ENCODE assay signal across 8 cellular contexts in genomic region chr10:11684717-11685645, GRCh38. TPM values are rescaled to one million over a fixed set of nuclear protein-coding genes. Genes with fewer than 3 reads are reported as not detected.
DNase-seq lines count a peak whose midpoint lies in the region; ATAC-seq and TF ChIP-seq lines count a peak whose summit lies in the region.

No MANE protein-coding gene starts in this region.

- H3K36me3 Mint-ChIP-seq in activated T-cell treated with anti-CD3 and anti-CD28 coated beads, Interleukin-2, amount 50 U/mL, for 72 hours (ENCODE audit: insufficient read depth in 2 of 2) = no peaks in the 10 kb centered on the region

- H3K4me3 ChIP-seq in NT2/D1 (ENCODE audit: insufficient read length, low read depth) = no peak overlapping the region
- peak overlapping the region; percentile 10 to 24 for H3K4me3 ChIP-seq in foreskin fibroblast (ENCODE audit: low read depth in 1 of 2, low read length in 2 of 2)
- H3K4me3 ChIP-seq in tibial artery = peak overlapping the region; percentile 17 to 42

- H3K9ac ChIP-seq in NT2/D1 (ENCODE audit: insufficient read length, low read depth) = no peak overlapping the region

- H3K36me3 ChIP-seq in NT2/D1 (ENCODE audit: insufficient read depth, insufficient read length, low read length) = no peaks in the 10 kb centered on the region
- H3K36me3 ChIP-seq in tibial artery = no peaks in the 10 kb centered on the region

- no peaks in the 10 kb centered on the region for H3K4me1 ChIP-seq in NT2/D1 (ENCODE audit: insufficient read depth, insufficient read length)
- H3K4me1 ChIP-seq in tibial artery = peaks cover 0 to 19% (median 7%) of the 10 kb centered on the region in 4 donors

- H3K9me3 ChIP-seq in NT2/D1 (ENCODE audit: insufficient read depth, low read length) (no peaks in the 10 kb centered on the region), tibial artery (no peaks in the 10 kb centered on the region)

- DNase-seq in NT2/D1 (ENCODE audit: low read depth, low spot score) = peak; percentile 18
- DNase-seq in activated T-cell treated with anti-CD3 and anti-CD28 coated beads, Interleukin-2, amount 50 U/mL, for 72 hours = peak; percentile 55 to 71
- peak; percentile 36 to 39 for DNase-seq in foreskin fibroblast
- DNase-seq in omental fat pad (ENCODE audit: low spot score) = peak; percentile 34
- DNase-seq in tibial artery = peak; percentile 78 to 81
- DNase-seq in DMS153 (lab: John Stamatoyannopoulos, UW) = no peak

- peak overlapping the region; percentile 16 to 61 for H3K27ac ChIP-seq in tibial artery

- TF ChIP-seq CTCF in foreskin fibroblast (IDR thresholded peaks at IDR 0.05; ENCODE audit: low read depth, low read length) (no peak), omental fat pad (IDR thresholded peaks at IDR 0.05) (no peak), tibial artery (IDR thresholded peaks at IDR 0.05) (no peak)

- peak overlapping the region; percentile 82 to 87 for H3K4me3 Mint-ChIP-seq in activated T-cell treated with anti-CD3 and anti-CD28 coated beads, Interleukin-2, amount 50 U/mL, for 72 hours

- H3K4me1 Mint-ChIP-seq in activated T-cell treated with anti-CD3 and anti-CD28 coated beads, Interleukin-2, amount 50 U/mL, for 72 hours (ENCODE audit: low read depth) = peaks cover 47% of the 10 kb centered on the region

- H3K27me3 ChIP-seq in NT2/D1 (ENCODE audit: insufficient read depth, insufficient read length) (no peaks in the 10 kb centered on the region), tibial artery (peaks cover 0 to 7% of the 10 kb centered on the region in 2 donors)

- peak overlapping the region; percentile 24 for H3K27ac Mint-ChIP-seq in activated T-cell treated with anti-CD3 and anti-CD28 coated beads, Interleukin-2, amount 50 U/mL, for 72 hours

- intact Hi-C loops in tibial artery (cut with DNase I; ENCODE audit: low total_unique reads) = no loop called here

- no peaks in the 10 kb centered on the region for H3K9me3 Mint-ChIP-seq in activated T-cell treated with anti-CD3 and anti-CD28 coated beads, Interleukin-2, amount 50 U/mL, for 72 hours

- ATAC-seq in GM18499 (IDR thresholded peaks at IDR 0.05; ENCODE audit: insufficient read depth, unreplicated experiment) (peak; percentile 54), HG02678 (IDR thresholded peaks at IDR 0.05; ENCODE audit: unreplicated experiment) (peak; percentile 71), omental fat pad (ENCODE audit: low FRiP score) (peak; percentile 67)
- ATAC-seq in activated T-cell treated with anti-CD3 and anti-CD28 coated beads, Interleukin-2, amount 50 U/mL, for 72 hours (replicated peaks in 1 of 2) = peak; percentile 89 to 94

- H3K27me3 Mint-ChIP-seq in activated T-cell treated with anti-CD3 and anti-CD28 coated beads, Interleukin-2, amount 50 U/mL, for 72 hours (ENCODE audit: low read depth) = peaks cover 32% of the 10 kb centered on the region

RNA-seq across cellular contexts. Expression of gene ECHDC3, which starts 57.2 kb away (rescaled TPM):
- 1 to 10 TPM; 4.2 to 4.3 TPM for total RNA-seq in activated T-cell treated with anti-CD3 and anti-CD28 coated beads, Interleukin-2, amount 50 U/mL, for 72 hours
- 100 to 1,000 TPM; 138 to 577 (median 292) TPM for total RNA-seq in omental fat pad

Comparison
In these comparisons a context has a peak if more than half of its experiments do, and no peak if none do; other contexts are left out.
1. RNA of gene ECHDC3, which starts 57.2 kb away (total RNA-seq): 138 to 577 TPM in omental fat pad; 4.2 to 4.3 TPM in activated T-cell treated with anti-CD3 and anti-CD28 coated beads, Interleukin-2, amount 50 U/mL, for 72 hours; every median in the first group is over 10 times any median in the second.
2. Peak in every context shown above with its lines, with median percentiles within 50 percentile points of each other: ATAC-seq.